1 cellular context compared by ENCODE assay signal in the genomic region with DNA sequence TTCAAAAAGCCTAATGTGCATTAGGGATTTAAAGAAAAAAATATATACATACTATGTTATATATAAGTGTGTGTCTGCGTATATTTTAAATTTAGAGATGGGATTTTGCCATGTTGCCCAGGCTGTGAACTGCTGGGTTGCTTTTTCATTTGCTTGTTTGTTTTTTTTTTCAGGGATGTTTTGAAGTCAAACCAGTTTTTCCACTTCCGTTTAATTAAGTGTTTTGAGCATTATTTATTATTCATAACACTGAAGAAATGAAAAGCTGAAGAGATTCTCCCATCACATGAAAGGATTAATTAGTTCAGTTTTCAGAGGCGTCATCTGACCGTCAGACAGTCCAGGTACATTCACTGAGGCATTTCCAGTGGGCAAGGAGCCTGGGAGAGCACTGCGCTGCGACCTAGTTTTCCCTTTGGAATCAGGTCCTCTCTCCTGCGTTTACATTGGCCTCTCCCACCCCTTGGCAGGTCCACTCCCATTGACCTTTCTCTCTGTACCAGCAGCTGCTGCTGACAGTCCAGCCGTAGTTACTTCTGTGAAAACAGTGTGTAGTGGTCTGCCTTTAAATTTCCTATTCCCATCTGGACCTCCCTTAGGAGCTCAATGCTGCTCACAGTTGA.
TF ChIP-seq lines count a peak whose summit lies in the region.

No MANE protein-coding gene starts in this region.

TF ChIP-seq in IMR-90, 13 proteins besides CTCF, POLR2A, EP300 and RAD21:
- TF ChIP-seq, protein P1, sequence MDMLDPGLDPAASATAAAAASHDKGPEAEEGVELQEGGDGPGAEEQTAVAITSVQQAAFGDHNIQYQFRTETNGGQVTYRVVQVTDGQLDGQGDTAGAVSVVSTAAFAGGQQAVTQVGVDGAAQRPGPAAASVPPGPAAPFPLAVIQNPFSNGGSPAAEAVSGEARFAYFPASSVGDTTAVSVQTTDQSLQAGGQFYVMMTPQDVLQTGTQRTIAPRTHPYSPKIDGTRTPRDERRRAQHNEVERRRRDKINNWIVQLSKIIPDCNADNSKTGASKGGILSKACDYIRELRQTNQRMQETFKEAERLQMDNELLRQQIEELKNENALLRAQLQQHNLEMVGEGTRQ (IDR thresholded peaks at IDR 0.05; ENCODE audit: low read depth, low read length) = no peak
- no peak for TF ChIP-seq CHD1 (IDR thresholded peaks at IDR 0.05; ENCODE audit: low read depth, low read length)
- TF ChIP-seq BHLHE40 (IDR thresholded peaks at IDR 0.05; ENCODE audit: low read depth, low read length) = no peak
- no peak for TF ChIP-seq MAZ (IDR thresholded peaks at IDR 0.05; ENCODE audit: borderline replicate concordance, low read depth, low read length)
- TF ChIP-seq CEBPB (IDR thresholded peaks at IDR 0.05; ENCODE audit: low read depth, low read length) = no peak
- TF ChIP-seq MAFK (IDR thresholded peaks at IDR 0.05; ENCODE audit: low read depth, low read length) = no peak
- TF ChIP-seq SMC3 (IDR thresholded peaks at IDR 0.05; ENCODE audit: low read depth, low read length) = no peak
- TF ChIP-seq, protein P2, sequence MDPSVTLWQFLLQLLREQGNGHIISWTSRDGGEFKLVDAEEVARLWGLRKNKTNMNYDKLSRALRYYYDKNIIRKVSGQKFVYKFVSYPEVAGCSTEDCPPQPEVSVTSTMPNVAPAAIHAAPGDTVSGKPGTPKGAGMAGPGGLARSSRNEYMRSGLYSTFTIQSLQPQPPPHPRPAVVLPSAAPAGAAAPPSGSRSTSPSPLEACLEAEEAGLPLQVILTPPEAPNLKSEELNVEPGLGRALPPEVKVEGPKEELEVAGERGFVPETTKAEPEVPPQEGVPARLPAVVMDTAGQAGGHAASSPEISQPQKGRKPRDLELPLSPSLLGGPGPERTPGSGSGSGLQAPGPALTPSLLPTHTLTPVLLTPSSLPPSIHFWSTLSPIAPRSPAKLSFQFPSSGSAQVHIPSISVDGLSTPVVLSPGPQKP (IDR thresholded peaks at IDR 0.05; ENCODE audit: borderline replicate concordance, low read depth, low read length) = no peak
- no peak for TF ChIP-seq NFE2L2 (IDR thresholded peaks at IDR 0.05; ENCODE audit: low read depth, low read length)
- no peak for TF ChIP-seq RCOR1 (IDR thresholded peaks at IDR 0.05; ENCODE audit: insufficient replicate concordance, low read length)
- no peak for TF ChIP-seq FOS (IDR thresholded peaks at IDR 0.05; ENCODE audit: low read depth, low read length)
- TF ChIP-seq RFX5 (IDR thresholded peaks at IDR 0.05; ENCODE audit: low read depth, low read length) = no peak
